10 cellular contexts compared by ENCODE assay signal in the genomic region with DNA sequence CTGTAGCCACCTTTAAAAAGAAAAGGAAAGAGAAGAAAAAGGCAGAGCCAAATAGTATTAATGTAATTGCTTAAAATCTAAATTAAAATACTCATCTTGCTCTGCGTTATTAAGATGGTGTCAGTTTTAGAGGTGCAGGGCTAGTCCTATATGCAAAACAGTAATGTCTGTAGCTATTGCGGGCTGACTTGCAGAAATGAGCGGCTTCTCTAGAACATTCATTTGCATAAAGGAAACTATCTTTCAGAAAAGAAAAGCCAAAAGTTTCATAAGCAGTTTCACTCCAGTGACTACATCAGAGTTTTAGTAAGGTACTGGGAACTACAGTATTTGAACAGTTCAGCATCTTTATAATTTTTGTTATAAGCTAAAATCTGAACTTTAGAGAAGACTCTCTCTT. TPM values are rescaled to one million over a fixed set of nuclear protein-coding genes. Genes with fewer than 3 reads are reported as not detected.
DNase-seq lines count a peak whose midpoint lies in the region; ATAC-seq, FAIRE-seq and TF ChIP-seq lines count a peak whose summit lies in the region.
"Had no signal": no experiment of that assay in that cellular context is flagged by ENCODE, and none has a peak within 500 bp of the region (broad histone marks: within the 10 kb centered on the region; RNA-seq: fewer than 3 reads in every experiment).

No MANE protein-coding gene starts in this region.

- H3K4me3 ChIP-seq in parathyroid adenoma (ENCODE audit: low read depth, low read length) (no peak overlapping the region), small intestine (ENCODE audit: low read depth in 1 of 2, low read length in 2 of 2) (no peak overlapping the region)
- H3K4me3 ChIP-seq: ovary had no signal

- peaks cover 4% of the 10 kb centered on the region for H3K4me1 Mint-ChIP-seq in activated CD4-positive, alpha-beta T cell treated with anti-CD3 and anti-CD28 coated beads, Interleukin-2, amount 10 ng/mL, durations not matched to agents 24 days and 14 days

- no peak for FAIRE-seq in small intestine (lab: Jason Lieb, UNC)

- no peak overlapping the region for H3K4me3 Mint-ChIP-seq in activated CD4-positive, alpha-beta T cell treated with anti-CD3 and anti-CD28 coated beads, Interleukin-2, amount 10 ng/mL, durations not matched to agents 24 days and 14 days

- peak; percentile 95 for ATAC-seq in GM21619 (IDR thresholded peaks at IDR 0.05; ENCODE audit: unreplicated experiment)
- ATAC-seq in HG03469 (IDR thresholded peaks at IDR 0.05; ENCODE audit: unreplicated experiment), result peak; percentile 92

- H3K9ac ChIP-seq in parathyroid adenoma, result no peak overlapping the region

- DNase-seq in activated CD4-positive, alpha-beta T cell treated with anti-CD3 and anti-CD28 coated beads, Interleukin-2, amount 10 ng/mL, durations not matched to agents 24 days and 14 days, result peak; percentile 67
- no peak for DNase-seq in activated CD4-positive, alpha-beta T cell treated with anti-CD3 and anti-CD28 coated beads, Interleukin-2, amount 50 U/mL, for 1 hour
- DNase-seq in small intestine (no peak), NCI-H345 treated with DMSO at 0.1 percent for 48 hours (lab: John Stamatoyannopoulos, UW; ENCODE audit: unreplicated experiment) (no peak), NCI-H1417 treated with DMSO at 0.1 percent for 48 hours (lab: John Stamatoyannopoulos, UW) (no peak)
- DNase-seq: activated gamma-delta T cell, ovary had no signal

- H3K9me3 ChIP-seq in parathyroid adenoma (ENCODE audit: control insufficient read depth, low read length), result no peaks in the 10 kb centered on the region
- H3K9me3 ChIP-seq in small intestine (ENCODE audit: control insufficient read depth, low read depth), result no peaks in the 10 kb centered on the region
- H3K9me3 ChIP-seq: ovary had no signal

- peak overlapping the region; percentile 52 for H3K4me2 ChIP-seq in parathyroid adenoma (ENCODE audit: low read length)

- H3K79me2 ChIP-seq in parathyroid adenoma, result peaks cover 13% of the 10 kb centered on the region

- H3K4me1 ChIP-seq in parathyroid adenoma (peaks cover 9% of the 10 kb centered on the region), small intestine (ENCODE audit: control insufficient read depth in 2 of 2, insufficient read depth in 1 of 2, low read depth in 1 of 2, low read length in 1 of 2) (peaks cover 7% of the 10 kb centered on the region in 2 donors)

- H3K27ac ChIP-seq in parathyroid adenoma (no peak overlapping the region), small intestine (ENCODE audit: low read depth in 1 of 2, low read length in 1 of 2) (no peak overlapping the region)
- H3K27ac ChIP-seq: ovary had no signal

- H2AFZ ChIP-seq in parathyroid adenoma, result no peak overlapping the region

- peaks cover 30% of the 10 kb centered on the region for H3K27me3 Mint-ChIP-seq in activated CD4-positive, alpha-beta T cell treated with anti-CD3 and anti-CD28 coated beads, Interleukin-2, amount 10 ng/mL, durations not matched to agents 24 days and 14 days

- H3K36me3 ChIP-seq in parathyroid adenoma (ENCODE audit: control insufficient read depth, insufficient read depth, low read length) (no peaks in the 10 kb centered on the region), small intestine (ENCODE audit: control insufficient read depth in 2 of 2, insufficient read depth in 2 of 2, low read length in 2 of 2) (no peaks in the 10 kb centered on the region)
- H3K36me3 ChIP-seq: ovary had no signal

- H3K27ac Mint-ChIP-seq in activated CD4-positive, alpha-beta T cell treated with anti-CD3 and anti-CD28 coated beads, Interleukin-2, amount 10 ng/mL, durations not matched to agents 24 days and 14 days, result no peak overlapping the region

- H3K9me3 Mint-ChIP-seq in activated CD4-positive, alpha-beta T cell treated with anti-CD3 and anti-CD28 coated beads, Interleukin-2, amount 10 ng/mL, durations not matched to agents 24 days and 14 days, result no peaks in the 10 kb centered on the region

- 52 to 83% (median 63%) methylated on average over 3 of the region's 3 CpGs for WGBS in small intestine, 3 donors

- intact Hi-C loops in activated CD4-positive, alpha-beta T cell treated with anti-CD3 and anti-CD28 coated beads, Interleukin-2, amount 10 ng/mL, durations not matched to agents 24 days and 14 days (cut with micrococcal nuclease), result loop anchor here (1.0 to 10.0 kb wide), 5 partner anchors 188 to 1973 kb away; a partner anchor contains a TSS

- H3K27me3 ChIP-seq in parathyroid adenoma (ENCODE audit: control insufficient read depth, insufficient read depth, low read length), result no peaks in the 10 kb centered on the region
- no peaks in the 10 kb centered on the region for H3K27me3 ChIP-seq in small intestine (ENCODE audit: control insufficient read depth in 2 of 2, insufficient read depth in 2 of 2, low read length in 2 of 2)
- H3K27me3 ChIP-seq: ovary had no signal

- no peak for TF ChIP-seq CTCF in parathyroid adenoma (IDR thresholded peaks at IDR 0.05)

- no peaks in the 10 kb centered on the region for H3K36me3 Mint-ChIP-seq in activated CD4-positive, alpha-beta T cell treated with anti-CD3 and anti-CD28 coated beads, Interleukin-2, amount 10 ng/mL, durations not matched to agents 24 days and 14 days (ENCODE audit: low read depth)

RNA-seq across cellular contexts. Expression of a gene that starts 6.0 kb away (rescaled TPM):
- total RNA-seq in activated CD4-positive, alpha-beta T cell treated with anti-CD3 and anti-CD28 coated beads, Interleukin-2, amount 10 ng/mL, durations not matched to agents 24 days and 14 days, result 3.9 and 4.3 TPM in 2 replicates
- polyA plus RNA-seq in small intestine, result 10 to 100 TPM; 11.4 to 16.4 (median 14.1) TPM
